10 cellular contexts compared by ENCODE assay signal in the genomic region with DNA sequence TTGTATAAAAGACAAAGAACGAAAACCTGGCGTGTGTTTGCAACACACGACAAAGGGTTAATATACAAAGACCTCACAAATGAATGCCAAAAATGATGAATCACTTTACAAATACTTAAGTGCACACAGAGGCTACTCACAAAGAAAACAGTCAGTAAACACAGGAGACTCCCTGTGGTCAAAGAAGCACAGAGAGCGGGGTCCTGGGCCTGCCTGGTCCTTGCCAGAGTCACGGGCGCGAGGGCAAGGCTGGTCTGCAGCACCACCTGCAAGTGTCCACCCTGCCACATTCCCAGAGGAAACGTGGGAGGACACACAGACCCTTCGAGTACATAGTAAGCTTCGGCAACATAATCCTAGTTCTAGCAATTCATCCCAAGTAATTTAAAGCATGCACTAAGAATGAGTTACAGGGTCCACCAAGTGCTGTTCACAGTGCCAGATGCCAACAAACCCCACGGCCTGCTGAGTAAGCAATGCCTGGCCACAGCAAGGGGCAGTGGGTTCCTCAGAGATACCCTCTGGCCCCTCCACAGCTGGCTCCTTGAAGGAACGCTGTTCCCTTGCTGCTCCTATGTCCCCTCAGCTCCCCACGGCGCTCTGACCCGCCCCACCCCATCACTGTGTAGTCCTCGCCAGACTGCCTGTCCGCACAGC. TPM values are rescaled to one million over a fixed set of nuclear protein-coding genes. Genes with fewer than 3 reads are reported as not detected.
DNase-seq lines count a peak whose midpoint lies in the region; FAIRE-seq and TF ChIP-seq lines count a peak whose summit lies in the region.
"Had no signal": no experiment of that assay in that cellular context is flagged by ENCODE, and none has a peak within 500 bp of the region (broad histone marks: within the 10 kb centered on the region; RNA-seq: fewer than 3 reads in every experiment).

No MANE protein-coding gene starts in this region.

- peak overlapping the region; percentile 27 for H3K27ac ChIP-seq in SJSA1
- peak overlapping the region; percentile 68 for H3K27ac ChIP-seq in smooth muscle cell (ENCODE audit: low read depth)
- no peak overlapping the region for H3K27ac ChIP-seq in colonic mucosa
- H3K27ac ChIP-seq: parathyroid adenoma had no signal

- H4K20me1 ChIP-seq in smooth muscle cell (ENCODE audit: low read depth): peaks cover 59% of the 10 kb centered on the region

- FAIRE-seq in H54 (lab: Jason Lieb, UNC): no peak

- peaks cover 7% of the 10 kb centered on the region for H3F3A ChIP-seq in smooth muscle cell (ENCODE audit: low read depth)

- H3K4me1 ChIP-seq in SJSA1 (replicated peaks): peaks cover 59% of the 10 kb centered on the region
- peaks cover 11% of the 10 kb centered on the region for H3K4me1 ChIP-seq in smooth muscle cell (ENCODE audit: low read depth)
- no peaks in the 10 kb centered on the region for H3K4me1 ChIP-seq in colonic mucosa
- H3K4me1 ChIP-seq: parathyroid adenoma had no signal

- no peak overlapping the region for H2AFZ ChIP-seq in smooth muscle cell (ENCODE audit: low read depth)
- H2AFZ ChIP-seq: parathyroid adenoma had no signal

- no peak for TF ChIP-seq POLR2A in H54 (IDR thresholded peaks at IDR 0.05; ENCODE audit: low read depth, low read length)

- DNase-seq in H54 (ENCODE audit: insufficient read length, low spot score) (peak; percentile 84), SJSA1 (ENCODE audit: low read depth in 1 of 2, low spot score in 2 of 2) (peak; percentile 90 to 92), fibroblast of peridontal ligament (ENCODE audit: extremely low read depth) (peak; percentile 85), smooth muscle cell (lab: John Stamatoyannopoulos, UW; ENCODE audit: unreplicated experiment) (no peak), NCI-H345 treated with DMSO at 0.1 percent for 48 hours (lab: John Stamatoyannopoulos, UW; ENCODE audit: unreplicated experiment) (no peak), colonic mucosa (no peak), SKM-1 treated with dmso at 0.1 percent for 144 hours (lab: John Stamatoyannopoulos, UW; ENCODE audit: unreplicated experiment) (no peak)
- DNase-seq in activated CD8-positive, alpha-beta memory T cell treated with anti-CD3 and anti-CD28 coated beads, Interleukin-2, amount 50 U/mL, for 4 hours: no peak
- DNase-seq: cortex of kidney had no signal

- H3K4me3 ChIP-seq in SJSA1: no peak overlapping the region
- H3K4me3 ChIP-seq in smooth muscle cell: no peak overlapping the region
- no peak overlapping the region for H3K4me3 ChIP-seq in colonic mucosa

- no peaks in the 10 kb centered on the region for H3K9me3 ChIP-seq in SJSA1 (replicated peaks)
- no peaks in the 10 kb centered on the region for H3K9me3 ChIP-seq in smooth muscle cell (replicated peaks; ENCODE audit: low read depth)
- H3K9me3 ChIP-seq in colonic mucosa: no peaks in the 10 kb centered on the region

- H3K36me3 ChIP-seq in SJSA1 (peaks cover 86% of the 10 kb centered on the region), smooth muscle cell (ENCODE audit: low read depth) (no peaks in the 10 kb centered on the region), colonic mucosa (no peaks in the 10 kb centered on the region)

- 45% methylated on average over 17 of the region's 17 CpGs for WGBS in smooth muscle cell (ENCODE audit: low lambda C conversion rate)

- intact Hi-C loops in colonic mucosa (cut with DNase I): no loop called here

- H3K9ac ChIP-seq in smooth muscle cell (ENCODE audit: low read depth): no peak overlapping the region
- no peak overlapping the region for H3K9ac ChIP-seq in colonic mucosa (ENCODE audit: low read depth in 2 of 2, low read length in 2 of 2)
- H3K9ac ChIP-seq: parathyroid adenoma had no signal

- H3K27me3 ChIP-seq in SJSA1 (replicated peaks): no peaks in the 10 kb centered on the region
- H3K27me3 ChIP-seq in smooth muscle cell (ENCODE audit: low read depth): no peaks in the 10 kb centered on the region
- H3K27me3 ChIP-seq in colonic mucosa: no peaks in the 10 kb centered on the region

- H3K79me2 ChIP-seq in smooth muscle cell (ENCODE audit: low read depth): peaks cover 37% of the 10 kb centered on the region

- H3K4me2 ChIP-seq in smooth muscle cell: peak overlapping the region; percentile 38

- TF ChIP-seq CTCF in smooth muscle cell (IDR thresholded peaks at IDR 0.05; ENCODE audit: borderline replicate concordance, insufficient read depth, poor library complexity, severe bottlenecking): no peak
- TF ChIP-seq CTCF in colonic mucosa (IDR thresholded peaks at IDR 0.05): no peak

RNA-seq across cellular contexts. Expression of a gene that starts 24.6 kb away (rescaled TPM):
- 26.0 and 28.1 TPM in 2 replicates for total RNA-seq in SJSA1 (2014; rRNA removed; shearing (Covaris generic))
- total RNA-seq in smooth muscle cell (17.9 and 19.4 TPM in 2 replicates), colonic mucosa (10 to 100 TPM; 16.5 to 34.3 TPM)
- polyA plus RNA-seq in smooth muscle cell: 25.4 and 28.5 TPM in 2 replicates

RNA-seq across cellular contexts. Expression of a gene that starts 48.6 kb away (rescaled TPM):
- 0.61 and 1.4 TPM in 2 replicates for total RNA-seq in SJSA1 (2014; rRNA removed; shearing (Covaris generic))
- total RNA-seq in smooth muscle cell (0.63 and 2.2 TPM in 2 replicates), colonic mucosa (1 to 10 TPM; 1.0 to 2.2 TPM)
- 0.56 and 0.72 TPM in 2 replicates for polyA plus RNA-seq in smooth muscle cell

Comparison
In these comparisons a context has a peak if more than half of its experiments do, and no peak if none do; other contexts are left out.
1. DNase-seq: peak in H54 (single experiment), SJSA1 (2 of 2) and fibroblast of peridontal ligament (single experiment); none in smooth muscle cell (single experiment), NCI-H345 treated with DMSO at 0.1 percent for 48 hours (single experiment), colonic mucosa (single experiment), SKM-1 treated with dmso at 0.1 percent for 144 hours (single experiment) and activated CD8-positive, alpha-beta memory T cell treated with anti-CD3 and anti-CD28 coated beads, Interleukin-2, amount 50 U/mL, for 4 hours (single experiment).